14 cellular contexts compared by ENCODE assay signal in genomic region chr22:18152519-18152918, GRCh38. TPM values are rescaled to one million over a fixed set of nuclear protein-coding genes. Genes with fewer than 3 reads are reported as not detected.
DNase-seq lines count a peak whose midpoint lies in the region; ATAC-seq and TF ChIP-seq lines count a peak whose summit lies in the region.
"Had no signal": no experiment of that assay in that cellular context is flagged by ENCODE, and none has a peak within 500 bp of the region (broad histone marks: within the 10 kb centered on the region; RNA-seq: fewer than 3 reads in every experiment).

No MANE protein-coding gene starts in this region.

- peak overlapping the region; percentile 65 to 95 (median 84) for H3K27ac Mint-ChIP-seq in CD4-positive, CD25-positive, alpha-beta regulatory T cell
- no peak overlapping the region for H3K27ac Mint-ChIP-seq in IgD-negative memory B cell
- peak overlapping the region; percentile 67 for H3K27ac Mint-ChIP-seq in activated T-helper 17 cell treated with anti-CD3 and anti-CD28 coated beads, Interleukin-2, amount 50 U/mL, for 72 hours
- H3K27ac Mint-ChIP-seq in naive thymus-derived CD8-positive, alpha-beta T cell = peak overlapping the region in 9 of 10 donors; percentile 22 to 85 (median 61)
- H3K27ac Mint-ChIP-seq: nephron progenitor cell had no signal

- no peaks in the 10 kb centered on the region for H3K9me3 Mint-ChIP-seq in CD4-positive, CD25-positive, alpha-beta regulatory T cell
- no peaks in the 10 kb centered on the region for H3K9me3 Mint-ChIP-seq in IgD-negative memory B cell
- H3K9me3 Mint-ChIP-seq in activated T-helper 17 cell treated with anti-CD3 and anti-CD28 coated beads, Interleukin-2, amount 50 U/mL, for 72 hours = no peaks in the 10 kb centered on the region
- H3K9me3 Mint-ChIP-seq in naive thymus-derived CD8-positive, alpha-beta T cell = no peaks in the 10 kb centered on the region

- no peaks in the 10 kb centered on the region for H3K36me3 ChIP-seq in CD4-positive, CD25-positive, alpha-beta regulatory T cell (ENCODE audit: control insufficient read depth, insufficient read depth, low read length)

- H3K4me1 ChIP-seq in CD4-positive, CD25-positive, alpha-beta regulatory T cell (ENCODE audit: control insufficient read depth, insufficient read depth, low read length, poor library complexity, severe bottlenecking) = peaks cover 23% of the 10 kb centered on the region

- peaks cover 4% of the 10 kb centered on the region for H3K36me3 Mint-ChIP-seq in CD4-positive, CD25-positive, alpha-beta regulatory T cell
- peaks cover 2% of the 10 kb centered on the region for H3K36me3 Mint-ChIP-seq in IgD-negative memory B cell
- no peaks in the 10 kb centered on the region for H3K36me3 Mint-ChIP-seq in activated T-helper 17 cell treated with anti-CD3 and anti-CD28 coated beads, Interleukin-2, amount 50 U/mL, for 72 hours (ENCODE audit: low read depth)
- H3K36me3 Mint-ChIP-seq in naive thymus-derived CD8-positive, alpha-beta T cell = peaks cover 0 to 5% (median 3%) of the 10 kb centered on the region in 3 donors

- H3K9me3 ChIP-seq in CD4-positive, CD25-positive, alpha-beta regulatory T cell (ENCODE audit: control insufficient read depth in 2 of 2, low read length in 2 of 2) = no peaks in the 10 kb centered on the region

- POLR2A ChIA-PET in naive thymus-derived CD8-positive, alpha-beta T cell (lab: Charles Lee) = interaction anchor here (0.7 to 1.2 kb wide), 2 partner anchors 75 to 509 kb away, joined by 4 read pairs; partner anchors contain the start of gene PEX26

- peak in 1 of 3 donors; percentile 62 for DNase-seq in CD4-positive, CD25-positive, alpha-beta regulatory T cell
- DNase-seq in naive thymus-derived CD8-positive, alpha-beta T cell = peak in 2 of 10 donors; percentile 5 to 16
- DNase-seq in posterior cingulate gyrus = no peak
- no peak for DNase-seq in NCI-H1930 (lab: John Stamatoyannopoulos, UW)
- DNase-seq: glutamatergic neuron, left cardiac atrium, NCI-H187, nephron progenitor cell had no signal

- ATAC-seq in CD4-positive, CD25-positive, alpha-beta regulatory T cell (ENCODE audit: low read depth in 2 of 2) = peak; percentile 38 to 39
- no peak for ATAC-seq in activated T-helper 17 cell treated with anti-CD3 and anti-CD28 coated beads, Interleukin-2, amount 50 U/mL, for 72 hours (replicated peaks)
- ATAC-seq in naive thymus-derived CD8-positive, alpha-beta T cell = peak; percentile 36 to 49
- ATAC-seq in HG02759 (IDR thresholded peaks at IDR 0.05; ENCODE audit: unreplicated experiment) (no peak), GM18505 (IDR thresholded peaks at IDR 0.05; ENCODE audit: unreplicated experiment) (no peak)
- ATAC-seq: left cardiac atrium had no signal

- no peak overlapping the region for H3K4me3 ChIP-seq in CD4-positive, CD25-positive, alpha-beta regulatory T cell (ENCODE audit: low read depth, low read length)
- H3K4me3 ChIP-seq: SK-N-MC had no signal

- no peaks in the 10 kb centered on the region for H3K27me3 Mint-ChIP-seq in CD4-positive, CD25-positive, alpha-beta regulatory T cell
- no peaks in the 10 kb centered on the region for H3K27me3 Mint-ChIP-seq in IgD-negative memory B cell
- no peaks in the 10 kb centered on the region for H3K27me3 Mint-ChIP-seq in activated T-helper 17 cell treated with anti-CD3 and anti-CD28 coated beads, Interleukin-2, amount 50 U/mL, for 72 hours
- H3K27me3 Mint-ChIP-seq in naive thymus-derived CD8-positive, alpha-beta T cell = no peaks in the 10 kb centered on the region

- no peak overlapping the region for H3K27ac ChIP-seq in CD4-positive, CD25-positive, alpha-beta regulatory T cell (ENCODE audit: insufficient read depth, low read length, poor library complexity, severe bottlenecking)
- H3K27ac ChIP-seq: KMS-11, SK-N-MC had no signal

- H3K4me3 Mint-ChIP-seq in CD4-positive, CD25-positive, alpha-beta regulatory T cell = peak overlapping the region; percentile 7 to 72 (median 56)
- peak overlapping the region in 3 of 4 donors; percentile 6 to 15 (median 7) for H3K4me3 Mint-ChIP-seq in IgD-negative memory B cell
- peak overlapping the region; percentile 61 for H3K4me3 Mint-ChIP-seq in activated T-helper 17 cell treated with anti-CD3 and anti-CD28 coated beads, Interleukin-2, amount 50 U/mL, for 72 hours
- peak overlapping the region; percentile 19 to 91 (median 61) for H3K4me3 Mint-ChIP-seq in naive thymus-derived CD8-positive, alpha-beta T cell
- H3K4me3 Mint-ChIP-seq: nephron progenitor cell had no signal

- TF ChIP-seq POLR2A in GM18505 (IDR thresholded peaks at IDR 0.05; ENCODE audit: borderline replicate concordance, extremely low read depth, insufficient read depth, insufficient read length) = no peak

- H3K4me1 Mint-ChIP-seq in CD4-positive, CD25-positive, alpha-beta regulatory T cell = peaks cover 21 to 51% (median 42%) of the 10 kb centered on the region in 4 donors
- peaks cover 7 to 15% (median 15%) of the 10 kb centered on the region in 3 donors for H3K4me1 Mint-ChIP-seq in IgD-negative memory B cell
- peaks cover 6% of the 10 kb centered on the region for H3K4me1 Mint-ChIP-seq in activated T-helper 17 cell treated with anti-CD3 and anti-CD28 coated beads, Interleukin-2, amount 50 U/mL, for 72 hours
- peaks cover 19 to 59% (median 48%) of the 10 kb centered on the region in 4 donors for H3K4me1 Mint-ChIP-seq in naive thymus-derived CD8-positive, alpha-beta T cell

- H3K27me3 ChIP-seq in CD4-positive, CD25-positive, alpha-beta regulatory T cell (ENCODE audit: control insufficient read depth, insufficient read depth, low read length) = no peaks in the 10 kb centered on the region

- intact Hi-C loops in posterior cingulate gyrus (cut with DNase I) = no loop called here

RNA-seq across cellular contexts. Expression of gene USP18, which starts 2.5 kb away (rescaled TPM):
- total RNA-seq in CD4-positive, CD25-positive, alpha-beta regulatory T cell = 7.6 TPM
- 10 to 100 TPM in 3 of 4 donors, 1 to 10 TPM in 1; 6.4 to 16.0 (median 12.9) TPM for polyA plus RNA-seq in CD4-positive, CD25-positive, alpha-beta regulatory T cell
- polyA plus RNA-seq in IgD-negative memory B cell = 6.6 TPM
- 1 to 10 TPM; 1.9 to 2.5 TPM for total RNA-seq in activated T-helper 17 cell treated with anti-CD3 and anti-CD28 coated beads, Interleukin-2, amount 50 U/mL, for 72 hours
- 1 to 10 TPM; 2.9 to 3.9 TPM for total RNA-seq in naive thymus-derived CD8-positive, alpha-beta T cell
- polyA plus RNA-seq in naive thymus-derived CD8-positive, alpha-beta T cell = 10 to 100 TPM in 1 of 3 donors, 1 to 10 TPM in 2; 8.0 to 11.2 (median 9.1) TPM

RNA-seq across cellular contexts. Expression of gene TUBA8, which starts 41.9 kb away (rescaled TPM):
- total RNA-seq in CD4-positive, CD25-positive, alpha-beta regulatory T cell = 2.3 TPM
- under 1 TPM; 0.15 to 0.37 (median 0.29) TPM for polyA plus RNA-seq in CD4-positive, CD25-positive, alpha-beta regulatory T cell
- polyA plus RNA-seq in IgD-negative memory B cell = 2.8 TPM
- 1 to 10 TPM; 4.7 to 6.6 TPM for total RNA-seq in activated T-helper 17 cell treated with anti-CD3 and anti-CD28 coated beads, Interleukin-2, amount 50 U/mL, for 72 hours
- total RNA-seq in naive thymus-derived CD8-positive, alpha-beta T cell = 1 to 10 TPM; 2.9 to 3.9 TPM
- polyA plus RNA-seq in naive thymus-derived CD8-positive, alpha-beta T cell = 1 to 10 TPM in 1 of 3 donors, under 1 TPM in 1, not detected in 1; 0.80 to 1.3 TPM

Comparison
In these comparisons a context has a peak if more than half of its experiments do, and no peak if none do; other contexts are left out.
1. ATAC-seq: peak in CD4-positive, CD25-positive, alpha-beta regulatory T cell (2 of 2) and naive thymus-derived CD8-positive, alpha-beta T cell (2 of 2); none in activated T-helper 17 cell treated with anti-CD3 and anti-CD28 coated beads, Interleukin-2, amount 50 U/mL, for 72 hours (single experiment), HG02759 (single experiment) and GM18505 (single experiment).
2. H3K27ac Mint-ChIP-seq: peak in CD4-positive, CD25-positive, alpha-beta regulatory T cell (3 of 3), activated T-helper 17 cell treated with anti-CD3 and anti-CD28 coated beads, Interleukin-2, amount 50 U/mL, for 72 hours (single experiment) and naive thymus-derived CD8-positive, alpha-beta T cell (9 of 10); none in IgD-negative memory B cell (0 of 3).
3. H3K4me3 Mint-ChIP-seq: peak in every context shown above with its lines; median percentile 61 in activated T-helper 17 cell treated with anti-CD3 and anti-CD28 coated beads, Interleukin-2, amount 50 U/mL, for 72 hours; 61 in naive thymus-derived CD8-positive, alpha-beta T cell; 56 in CD4-positive, CD25-positive, alpha-beta regulatory T cell; 7 in IgD-negative memory B cell.